ENCODE assay signal across 1 cellular context in genomic region chr15:62749445-62749844, GRCh38.
TF ChIP-seq lines count a peak whose summit lies in the region.

No MANE protein-coding gene starts in this region.

TF ChIP-seq in IMR-90, 13 proteins besides CTCF, POLR2A, EP300 and RAD21:
- TF ChIP-seq BHLHE40 (IDR thresholded peaks at IDR 0.05; ENCODE audit: low read depth, low read length) = no peak
- TF ChIP-seq MAZ (IDR thresholded peaks at IDR 0.05; ENCODE audit: borderline replicate concordance, low read depth, low read length) = no peak
- no peak for TF ChIP-seq CHD1 (IDR thresholded peaks at IDR 0.05; ENCODE audit: low read depth, low read length)
- TF ChIP-seq, protein P1, sequence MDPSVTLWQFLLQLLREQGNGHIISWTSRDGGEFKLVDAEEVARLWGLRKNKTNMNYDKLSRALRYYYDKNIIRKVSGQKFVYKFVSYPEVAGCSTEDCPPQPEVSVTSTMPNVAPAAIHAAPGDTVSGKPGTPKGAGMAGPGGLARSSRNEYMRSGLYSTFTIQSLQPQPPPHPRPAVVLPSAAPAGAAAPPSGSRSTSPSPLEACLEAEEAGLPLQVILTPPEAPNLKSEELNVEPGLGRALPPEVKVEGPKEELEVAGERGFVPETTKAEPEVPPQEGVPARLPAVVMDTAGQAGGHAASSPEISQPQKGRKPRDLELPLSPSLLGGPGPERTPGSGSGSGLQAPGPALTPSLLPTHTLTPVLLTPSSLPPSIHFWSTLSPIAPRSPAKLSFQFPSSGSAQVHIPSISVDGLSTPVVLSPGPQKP (IDR thresholded peaks at IDR 0.05; ENCODE audit: borderline replicate concordance, low read depth, low read length) = no peak
- TF ChIP-seq FOS (IDR thresholded peaks at IDR 0.05; ENCODE audit: low read depth, low read length) = no peak
- no peak for TF ChIP-seq USF2 (IDR thresholded peaks at IDR 0.05; ENCODE audit: low read depth, low read length)
- no peak for TF ChIP-seq SMC3 (IDR thresholded peaks at IDR 0.05; ENCODE audit: low read depth, low read length)
- TF ChIP-seq MAFK (IDR thresholded peaks at IDR 0.05; ENCODE audit: low read depth, low read length) = no peak
- no peak for TF ChIP-seq RCOR1 (IDR thresholded peaks at IDR 0.05; ENCODE audit: insufficient replicate concordance, low read length)
- no peak for TF ChIP-seq NFE2L2 (IDR thresholded peaks at IDR 0.05; ENCODE audit: low read depth, low read length)
- no peak for TF ChIP-seq MXI1 (IDR thresholded peaks at IDR 0.05; ENCODE audit: borderline replicate concordance, low read depth, low read length)
- no peak for TF ChIP-seq RFX5 (IDR thresholded peaks at IDR 0.05; ENCODE audit: low read depth, low read length)
- no peak for TF ChIP-seq CEBPB (IDR thresholded peaks at IDR 0.05; ENCODE audit: low read depth, low read length)
